ENCODE assay signal across 23 cellular contexts in the genomic region with DNA sequence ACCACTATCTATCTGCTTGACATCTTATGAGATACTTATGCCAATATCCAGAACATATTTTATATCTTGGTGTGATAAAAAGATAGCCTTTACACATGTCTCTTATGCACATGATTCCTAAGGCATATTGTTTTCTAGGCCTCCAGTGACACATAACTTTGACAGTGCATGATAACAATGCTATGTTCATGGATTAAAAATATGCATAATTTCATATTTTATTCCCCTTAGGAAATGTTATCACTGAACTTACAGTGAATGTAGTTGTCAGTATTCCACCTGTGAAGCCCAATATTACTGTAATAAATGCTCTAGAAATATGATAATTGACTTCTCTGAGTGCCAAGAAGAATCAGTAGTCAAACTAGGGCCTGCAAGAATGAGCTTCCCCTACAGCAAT.
"Had no signal": no experiment of that assay in that cellular context is flagged by ENCODE, and none has a peak within 500 bp of the region (broad histone marks: within the 10 kb centered on the region; RNA-seq: fewer than 3 reads in every experiment).

No MANE protein-coding gene starts in this region.

- H3K9me3 ChIP-seq: colonic mucosa, esophagus squamous epithelium, gastrocnemius medialis, gastroesophageal sphincter had no signal

- H3K27me3 ChIP-seq: colonic mucosa, dorsolateral prefrontal cortex, esophagus muscularis mucosa, esophagus squamous epithelium, foreskin keratinocyte, gastrocnemius medialis, gastroesophageal sphincter, heart left ventricle, heart right ventricle had no signal

- DNase-seq: colonic mucosa; cortex of kidney; dermis blood vessel endothelial cell; dorsolateral prefrontal cortex; effector CD4-positive, alpha-beta T cell; effector CD8-positive, alpha-beta T cell; effector memory CD4-positive, alpha-beta T cell; effector memory CD8-positive, alpha-beta T cell; endodermal cell; erythroblast; esophagus squamous epithelium; foreskin fibroblast; foreskin keratinocyte; foreskin melanocyte; gastrocnemius medialis; glutamatergic neuron; head of caudate nucleus; heart left ventricle; heart right ventricle had no signal

- H3K36me3 ChIP-seq: colonic mucosa, esophagus muscularis mucosa, esophagus squamous epithelium, gastrocnemius medialis, gastroesophageal sphincter, heart left ventricle, heart right ventricle had no signal

- H3K27ac ChIP-seq: colonic mucosa, coronary artery, dorsolateral prefrontal cortex, epithelial cell of prostate, esophagus muscularis mucosa, esophagus squamous epithelium, foreskin keratinocyte, gastrocnemius medialis, gastroesophageal sphincter, heart left ventricle, heart right ventricle had no signal

- H3K4me3 ChIP-seq: colonic mucosa, coronary artery, dorsolateral prefrontal cortex, esophagus muscularis mucosa, esophagus squamous epithelium, gastrocnemius medialis, gastroesophageal sphincter, heart left ventricle, heart right ventricle had no signal
